8 cellular contexts compared by ENCODE assay signal in genomic region chr17:75048396-75048933, GRCh38. TPM values are rescaled to one million over a fixed set of nuclear protein-coding genes. Genes with fewer than 3 reads are reported as not detected.
DNase-seq lines count a peak whose midpoint lies in the region; TF ChIP-seq lines count a peak whose summit lies in the region.

No MANE protein-coding gene starts in this region.

- H3K36me3 ChIP-seq in breast epithelium (no peaks in the 10 kb centered on the region), mesodermal cell (ENCODE audit: control insufficient read depth, insufficient read depth, low read length) (peaks cover 41% of the 10 kb centered on the region)

- TF ChIP-seq CTCF in AG04450 (IDR thresholded peaks at IDR 0.05; ENCODE audit: low read depth, low read length): no peak
- TF ChIP-seq CTCF in breast epithelium (IDR thresholded peaks at IDR 0.05): no peak

- H3K9me3 ChIP-seq in AG04450 (ENCODE audit: control insufficient read depth, insufficient read depth, low read length) (no peaks in the 10 kb centered on the region; the same call in 1 of the 2 replicates), breast epithelium (no peaks in the 10 kb centered on the region), mesodermal cell (ENCODE audit: control insufficient read depth, low read length) (no peaks in the 10 kb centered on the region)

- H3K4me1 ChIP-seq in breast epithelium (peaks cover 0 to 12% of the 10 kb centered on the region in 2 donors), mesodermal cell (ENCODE audit: control insufficient read depth, insufficient read depth, low read length, poor library complexity, severe bottlenecking) (peaks cover 11% of the 10 kb centered on the region)

- 78 to 89% methylated on average over 4 to 5 of the region's 5 CpGs for WGBS in mesodermal cell (ENCODE audit: insufficient coverage in 2 of 2), 2 experiments

- H3K4me3 ChIP-seq in AG04450 (ENCODE audit: low read depth, low read length) (peak overlapping the region; percentile 98), breast epithelium (peak overlapping the region in 2 of 3 donors; percentile 95 to 97), mesodermal cell (ENCODE audit: extremely low read depth, insufficient read depth, low read length, poor library complexity, severe bottlenecking) (peak overlapping the region; percentile 93)

- no peak for TF ChIP-seq POLR2A in breast epithelium (IDR thresholded peaks at IDR 0.05)

- DNase-seq in AG04450 (ENCODE audit: low read depth, low spot score) (no peak), breast epithelium (ENCODE audit: low spot score in 2 of 2) (no peak), SHP77 (lab: John Stamatoyannopoulos, UW) (no peak), NK-92 (lab: John Stamatoyannopoulos, UW; ENCODE audit: unreplicated experiment) (no peak), NCI-H146 treated with DMSO at 0.1 percent for 48 hours (lab: John Stamatoyannopoulos, UW; ENCODE audit: unreplicated experiment) (no peak), NCI-H2081 (lab: John Stamatoyannopoulos, UW) (no peak)

- POLR2A ChIA-PET in AG04450 (lab: Yijun Ruan, JAX): interaction anchor here (0.6 to 1.0 kb wide), 3 partner anchors 25 to 48 kb away, joined by 3 to 5 read pairs (median 4); partner anchors contain the start of gene MRPL58

- intact Hi-C loops in breast epithelium (cut with DNase I; ENCODE audit: low total_unique reads): no loop called here

- H3K27ac ChIP-seq in AG04450 (ENCODE audit: low read depth, low read length) (no peak overlapping the region), breast epithelium (peak overlapping the region; percentile 94 to 99), mesodermal cell (ENCODE audit: low read depth, low read length, severe bottlenecking) (no peak overlapping the region)

- no peak for TF ChIP-seq EP300 in Ishikawa (IDR thresholded peaks at IDR 0.05; ENCODE audit: borderline replicate concordance)

- no peak for TF ChIP-seq RAD21 in Ishikawa (IDR thresholded peaks at IDR 0.05; ENCODE audit: low read depth)

- CTCF ChIA-PET in AG04450 (lab: Charles Lee): interaction anchor here (0.7 to 2.2 kb wide), 8 partner anchors 11 to 123 kb away, joined by 3 to 15 read pairs (median 4); no protein-coding TSS in a partner anchor

- no peaks in the 10 kb centered on the region for H3K27me3 ChIP-seq in AG04450 (ENCODE audit: control insufficient read depth, insufficient read depth, low read length)
- no peaks in the 10 kb centered on the region for H3K27me3 ChIP-seq in breast epithelium

TF ChIP-seq in Ishikawa, 13 proteins besides CTCF, POLR2A, EP300 and RAD21:
- TF ChIP-seq MAX (IDR thresholded peaks at IDR 0.05) (no peak), FOXM1 (IDR thresholded peaks at IDR 0.05; ENCODE audit: borderline replicate concordance, low read depth) (no peak), EGR1 (IDR thresholded peaks at IDR 0.05) (no peak), CEBPB (IDR thresholded peaks at IDR 0.05) (0 out of 2 replicates have a peak, but pooled peaks have one; percentile 3), YY1 (IDR thresholded peaks at IDR 0.05; ENCODE audit: low read depth) (no peak), NFIC (IDR thresholded peaks at IDR 0.05) (no peak), ZBTB7A (IDR thresholded peaks at IDR 0.05; ENCODE audit: low read depth) (no peak), TCF12 (IDR thresholded peaks at IDR 0.05; ENCODE audit: low read depth) (no peak)

RNA-seq across cellular contexts. Expression of gene KCTD2, which starts 1.4 kb away (rescaled TPM):
- polyA plus RNA-seq in AG04450 (2011; rRNA removed): 29.8 and 36.0 TPM in 2 replicates
- polyA minus RNA-seq in AG04450 (2011; rRNA and poly(A)+ RNA removed): 24.4 and 28.5 TPM in 2 replicates
- 10 to 100 TPM; 23.5 to 28.4 (median 24.6) TPM for total RNA-seq in breast epithelium
- 22.7 TPM for polyA plus RNA-seq in mesodermal cell (2013, experiment 1 of 2)
- polyA plus RNA-seq in mesodermal cell (2013, experiment 2 of 2): 19.3 TPM

RNA-seq across cellular contexts. Expression of gene ATP5PD, which starts 1.7 kb away (rescaled TPM):
- polyA plus RNA-seq in AG04450 (2011; rRNA removed): 281 and 292 TPM in 2 replicates
- 134 and 174 TPM in 2 replicates for polyA minus RNA-seq in AG04450 (2011; rRNA and poly(A)+ RNA removed)
- total RNA-seq in breast epithelium: 100 to 1,000 TPM; 190 to 268 (median 222) TPM
- polyA plus RNA-seq in mesodermal cell (2013, experiment 1 of 2): 183 TPM
- polyA plus RNA-seq in mesodermal cell (2013, experiment 2 of 2): 197 TPM

RNA-seq across cellular contexts. Expression of gene MRPL58, which starts 36.0 kb away (rescaled TPM):
- 48.5 and 53.7 TPM in 2 replicates for polyA plus RNA-seq in AG04450 (2011; rRNA removed)
- 14.7 and 16.9 TPM in 2 replicates for polyA minus RNA-seq in AG04450 (2011; rRNA and poly(A)+ RNA removed)
- total RNA-seq in breast epithelium: 10 to 100 TPM; 38.6 to 48.6 (median 44.6) TPM
- 42.4 TPM for polyA plus RNA-seq in mesodermal cell (2013, experiment 1 of 2)
- 40.8 TPM for polyA plus RNA-seq in mesodermal cell (2013, experiment 2 of 2)

RNA-seq across cellular contexts. Expression of gene SLC16A5, which starts 39.3 kb away (rescaled TPM):
- polyA plus RNA-seq in AG04450 (2011; rRNA removed): 2.9 and 3.6 TPM in 2 replicates
- 3.6 and 4.4 TPM in 2 replicates for polyA minus RNA-seq in AG04450 (2011; rRNA and poly(A)+ RNA removed)
- 10 to 100 TPM in 2 of 3 donors, 1 to 10 TPM in 1; 9.0 to 19.8 (median 18.4) TPM for total RNA-seq in breast epithelium
- 20.1 TPM for polyA plus RNA-seq in mesodermal cell (2013, experiment 1 of 2)
- 19.1 TPM for polyA plus RNA-seq in mesodermal cell (2013, experiment 2 of 2)

Comparison
In these comparisons a context has a peak if more than half of its experiments do, and no peak if none do; other contexts are left out.
1. H3K27ac ChIP-seq: peak in breast epithelium (2 of 2); none in AG04450 (single experiment) and mesodermal cell (single experiment).
2. Peak in every context shown above with its lines, with median percentiles within 50 percentile points of each other: H3K4me3 ChIP-seq.